1 cellular context compared by ENCODE assay signal in genomic region chr16:2983706-2984136, GRCh38.
A peak's percentile ranks its signal among the peaks of the same experiment; 100 is the strongest.
TF ChIP-seq lines count a peak whose summit lies in the region.

No MANE protein-coding gene starts in this region.

TF ChIP-seq in HepG2, 621 proteins besides CTCF, POLR2A, EP300 and RAD21 (continued from another document and continues in another):
- no peak for TF ChIP-seq SNAPC4 (CRISPR knock-in tag; IDR thresholded peaks at IDR 0.05)
- TF ChIP-seq SALL2 (CRISPR knock-in tag; IDR thresholded peaks at IDR 0.05) = no peak
- no peak for TF ChIP-seq MAF1 (CRISPR knock-in tag; IDR thresholded peaks at IDR 0.05; ENCODE audit: borderline replicate concordance)
- TF ChIP-seq NCOR1 (IDR thresholded peaks at IDR 0.05; ENCODE audit: borderline replicate concordance, low read length) = no peak
- TF ChIP-seq ZNF251 (CRISPR knock-in tag; IDR thresholded peaks at IDR 0.05) = no peak
- peak; percentile 43; the same call in 1 of the 2 replicates for TF ChIP-seq SALL1 (CRISPR knock-in tag; IDR thresholded peaks at IDR 0.05)
- peak; percentile 16; the same call in 1 of the 2 replicates for TF ChIP-seq ZBTB33 (CRISPR knock-in tag; IDR thresholded peaks at IDR 0.05)
- no peak for TF ChIP-seq E2F1 (CRISPR knock-in tag; IDR thresholded peaks at IDR 0.05)
- no peak for TF ChIP-seq GPBP1L1 (CRISPR knock-in tag; IDR thresholded peaks at IDR 0.05)
- no peak for TF ChIP-seq HIC2 (CRISPR knock-in tag; IDR thresholded peaks at IDR 0.05; ENCODE audit: low read depth)
- peak; percentile 49; the same call in 1 of the 2 replicates for TF ChIP-seq SAP130 (CRISPR knock-in tag; IDR thresholded peaks at IDR 0.05; ENCODE audit: low read depth)
- 0 out of 2 replicates have a peak, but pooled peaks have one; percentile 38 for TF ChIP-seq CCDC6 (CRISPR knock-in tag; IDR thresholded peaks at IDR 0.05)
- TF ChIP-seq NR2F1 (CRISPR knock-in tag; IDR thresholded peaks at IDR 0.05) = no peak
- TF ChIP-seq ZFP91 (CRISPR knock-in tag; IDR thresholded peaks at IDR 0.05; ENCODE audit: borderline replicate concordance) = peak; percentile 51; the same call in 1 of the 2 replicates
- peak; percentile 39; the same call in 1 of the 2 replicates for TF ChIP-seq PHF21A (CRISPR knock-in tag; IDR thresholded peaks at IDR 0.05)
- no peak for TF ChIP-seq ZMAT5 (CRISPR knock-in tag; IDR thresholded peaks at IDR 0.05; ENCODE audit: borderline replicate concordance, low read depth)
- no peak for TF ChIP-seq NCOA1 (CRISPR knock-in tag; IDR thresholded peaks at IDR 0.05)
- no peak for TF ChIP-seq ZNF780A (CRISPR knock-in tag; IDR thresholded peaks at IDR 0.05)
- TF ChIP-seq GTF3A (CRISPR knock-in tag; conservative IDR thresholded peaks at IDR 0.05) = no peak
- TF ChIP-seq FLYWCH1 (CRISPR knock-in tag; IDR thresholded peaks at IDR 0.05) = no peak
- no peak for TF ChIP-seq TBL1XR1 (IDR thresholded peaks at IDR 0.05; ENCODE audit: borderline replicate concordance, low read length, partially characterized antibody)
- TF ChIP-seq SP5 (CRISPR knock-in tag; IDR thresholded peaks at IDR 0.05; ENCODE audit: borderline replicate concordance, low read depth) = peak; percentile 31; the same call in 1 of the 2 replicates
- 0 out of 2 replicates have a peak, but pooled peaks have one; percentile 37 for TF ChIP-seq ZNF709 (CRISPR knock-in tag; IDR thresholded peaks at IDR 0.05)
- TF ChIP-seq ZNF770 (CRISPR knock-in tag; IDR thresholded peaks at IDR 0.05) = peak; percentile 64
- TF ChIP-seq YEATS4 (CRISPR knock-in tag; IDR thresholded peaks at IDR 0.05; ENCODE audit: borderline replicate concordance) = no peak
- TF ChIP-seq MAFK (conservative IDR thresholded peaks at IDR 0.05 in 1 of 2, IDR thresholded peaks at IDR 0.05 in 1 of 2; ENCODE audit: low read length in 2 of 2) = no peak
- TF ChIP-seq KLF16 (CRISPR knock-in tag; IDR thresholded peaks at IDR 0.05) = no peak
- no peak for TF ChIP-seq ZNF44 (CRISPR knock-in tag; IDR thresholded peaks at IDR 0.05)
- TF ChIP-seq SRSF1 (optimal IDR thresholded peaks at IDR 0.05; ENCODE audit: low read depth, low read length) = no peak
- TF ChIP-seq TIGD3 (CRISPR knock-in tag; IDR thresholded peaks at IDR 0.05; ENCODE audit: borderline replicate concordance) = no peak
- peak; percentile 79; the same call in 1 of the 2 replicates for TF ChIP-seq MTERF4 (CRISPR knock-in tag; IDR thresholded peaks at IDR 0.05)
- no peak for TF ChIP-seq NPAS2 (CRISPR knock-in tag; IDR thresholded peaks at IDR 0.05; ENCODE audit: borderline replicate concordance)
- TF ChIP-seq MNT (IDR thresholded peaks at IDR 0.05) = no peak
- TF ChIP-seq ZNF329 (CRISPR knock-in tag; IDR thresholded peaks at IDR 0.05; ENCODE audit: low read depth) = 0 out of 2 replicates have a peak, but pooled peaks have one; percentile 46
- TF ChIP-seq ZNF776 (CRISPR knock-in tag; IDR thresholded peaks at IDR 0.05) = peak; percentile 24; the same call in 1 of the 2 replicates
- peak; percentile 84 for TF ChIP-seq CHD2 (IDR thresholded peaks at IDR 0.05; ENCODE audit: low read depth, low read length)
- no peak for TF ChIP-seq TBX2 (CRISPR knock-in tag; IDR thresholded peaks at IDR 0.05; ENCODE audit: borderline replicate concordance)
- TF ChIP-seq THAP11 (CRISPR knock-in tag; IDR thresholded peaks at IDR 0.05) = peak; percentile 36; the same call in 1 of the 2 replicates
- TF ChIP-seq ARNT2 (CRISPR knock-in tag; IDR thresholded peaks at IDR 0.05; ENCODE audit: low read depth) = peak; percentile 27; the same call in 1 of the 2 replicates
